ENCODE assay signal across 8 cellular contexts in the genomic region with DNA sequence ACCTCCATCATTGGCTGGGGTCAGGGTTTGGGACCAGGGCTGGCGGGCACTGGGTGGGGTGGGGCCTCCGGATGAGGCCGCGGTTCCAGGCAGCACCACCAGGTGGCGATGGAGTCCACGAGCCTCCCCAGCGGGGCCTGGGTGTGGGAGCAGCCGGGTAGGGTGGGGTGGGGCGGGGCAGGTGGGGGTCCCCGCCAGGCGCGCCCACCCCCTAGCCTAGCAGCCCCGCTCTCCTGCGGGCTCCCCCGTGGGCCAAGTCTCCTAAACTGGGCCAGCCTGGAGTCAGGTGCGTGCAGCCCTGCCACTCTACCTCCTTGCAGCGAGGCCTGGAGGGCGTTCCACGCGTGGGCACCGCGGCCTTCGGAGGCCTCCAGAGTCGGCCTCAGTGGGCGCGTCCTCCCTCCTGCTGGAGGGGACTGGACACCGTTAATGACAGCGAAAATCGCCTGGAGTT.
DNase-seq lines count a peak whose midpoint lies in the region; ATAC-seq and TF ChIP-seq lines count a peak whose summit lies in the region.

No MANE protein-coding gene starts in this region.

- no peak overlapping the region for H3K4me3 ChIP-seq in fibroblast of lung (replicated peaks in 1 of 4; ENCODE audit: control extremely low read depth in 1 of 4, insufficient read depth in 1 of 4, low read depth in 3 of 4, low read length in 4 of 4)
- no peak overlapping the region for H3K4me3 ChIP-seq in thoracic aorta

- H3K36me3 ChIP-seq in fibroblast of lung (ENCODE audit: control insufficient read depth, insufficient read depth, low read length) (no peaks in the 10 kb centered on the region), thoracic aorta (no peaks in the 10 kb centered on the region)

- no peaks in the 10 kb centered on the region for H3K36me3 Mint-ChIP-seq in activated T-cell treated with anti-CD3 and anti-CD28 coated beads, Interleukin-2, amount 50 U/mL, for 24 hours (ENCODE audit: low read depth)

- H3K4me1 ChIP-seq in fibroblast of lung (ENCODE audit: control insufficient read depth, extremely low read depth, insufficient read depth, low read length) = no peaks in the 10 kb centered on the region
- H3K4me1 ChIP-seq in thoracic aorta (ENCODE audit: control insufficient read depth in 1 of 2, low read depth in 2 of 2) = no peaks in the 10 kb centered on the region

- no peaks in the 10 kb centered on the region for H3K4me1 Mint-ChIP-seq in activated T-cell treated with anti-CD3 and anti-CD28 coated beads, Interleukin-2, amount 50 U/mL, for 24 hours (ENCODE audit: low read depth)

- H3K27ac Mint-ChIP-seq in activated T-cell treated with anti-CD3 and anti-CD28 coated beads, Interleukin-2, amount 50 U/mL, for 24 hours = no peak overlapping the region

- H3K9me3 Mint-ChIP-seq in activated T-cell treated with anti-CD3 and anti-CD28 coated beads, Interleukin-2, amount 50 U/mL, for 24 hours = no peaks in the 10 kb centered on the region

- H3K4me2 ChIP-seq in fibroblast of lung (ENCODE audit: extremely low read depth, insufficient read depth, low read length) = no peak overlapping the region

- H2AFZ ChIP-seq in fibroblast of lung (ENCODE audit: low read length) = no peak overlapping the region

- H3K9ac ChIP-seq in fibroblast of lung (ENCODE audit: insufficient read depth, low read length) = no peak overlapping the region

- H3K27me3 Mint-ChIP-seq in activated T-cell treated with anti-CD3 and anti-CD28 coated beads, Interleukin-2, amount 50 U/mL, for 24 hours = peaks cover 18% of the 10 kb centered on the region

- H4K20me1 ChIP-seq in fibroblast of lung (ENCODE audit: control insufficient read depth, extremely low read depth, insufficient read depth, low read length) = no peaks in the 10 kb centered on the region

- H3K27ac ChIP-seq in fibroblast of lung (ENCODE audit: insufficient read depth, low read length) (no peak overlapping the region), thoracic aorta (no peak overlapping the region)

- TF ChIP-seq CTCF in fibroblast of lung (conservative IDR thresholded peaks at IDR 0.05 in 1 of 2, IDR thresholded peaks at IDR 0.05 in 1 of 2; ENCODE audit: low read depth in 1 of 2, low read length in 2 of 2) (peak; percentile 54 to 73), thoracic aorta (IDR thresholded peaks at IDR 0.05) (peak; percentile 98)

- H3K79me2 ChIP-seq in fibroblast of lung (ENCODE audit: control insufficient read depth, insufficient read depth, low read length) = no peaks in the 10 kb centered on the region

- peaks cover 3% of the 10 kb centered on the region for H3K27me3 ChIP-seq in fibroblast of lung (ENCODE audit: control insufficient read depth, insufficient read depth, low read length)
- H3K27me3 ChIP-seq in thoracic aorta (replicated peaks; ENCODE audit: insufficient read depth) = no peaks in the 10 kb centered on the region

- DNase-seq in DMS153 (lab: John Stamatoyannopoulos, UW) (peak; percentile 3), DMS153 treated with DMSO at 0.1 percent for 48 hours (lab: John Stamatoyannopoulos, UW; ENCODE audit: unreplicated experiment) (no peak), NCI-H226 (peak; percentile 7), fibroblast of lung (ENCODE audit: low read depth in 2 of 2) (no peak), nucleus accumbens (lab: John Stamatoyannopoulos, UW) (peak in 41 of 56 donors; percentile 12 to 81 (median 42)), thoracic aorta (ENCODE audit: low spot score) (no peak)
- DNase-seq in activated T-cell treated with anti-CD3 and anti-CD28 coated beads, Interleukin-2, amount 50 U/mL, for 24 hours = peak; percentile 82

- no peak overlapping the region for H3K4me3 Mint-ChIP-seq in activated T-cell treated with anti-CD3 and anti-CD28 coated beads, Interleukin-2, amount 50 U/mL, for 24 hours

- H3K9me3 ChIP-seq in fibroblast of lung (ENCODE audit: control insufficient read depth, insufficient read depth, low read depth, low read length) = no peaks in the 10 kb centered on the region
- H3K9me3 ChIP-seq in thoracic aorta = no peaks in the 10 kb centered on the region

- ATAC-seq in thoracic aorta (ENCODE audit: insufficient number of reproducible peaks, low FRiP score, low read depth) (no peak), GM21737 (IDR thresholded peaks at IDR 0.05; ENCODE audit: unreplicated experiment) (no peak)

Comparison
In these comparisons a context has a peak if more than half of its experiments do, and no peak if none do; other contexts are left out.
1. DNase-seq: peak in DMS153 (single experiment), NCI-H226 (single experiment), activated T-cell treated with anti-CD3 and anti-CD28 coated beads, Interleukin-2, amount 50 U/mL, for 24 hours (single experiment) and nucleus accumbens (41 of 56); none in DMS153 treated with DMSO at 0.1 percent for 48 hours (single experiment), fibroblast of lung (0 of 2) and thoracic aorta (single experiment).